Comparison of ENCODE assay signal across 21 cellular contexts in the genomic region with DNA sequence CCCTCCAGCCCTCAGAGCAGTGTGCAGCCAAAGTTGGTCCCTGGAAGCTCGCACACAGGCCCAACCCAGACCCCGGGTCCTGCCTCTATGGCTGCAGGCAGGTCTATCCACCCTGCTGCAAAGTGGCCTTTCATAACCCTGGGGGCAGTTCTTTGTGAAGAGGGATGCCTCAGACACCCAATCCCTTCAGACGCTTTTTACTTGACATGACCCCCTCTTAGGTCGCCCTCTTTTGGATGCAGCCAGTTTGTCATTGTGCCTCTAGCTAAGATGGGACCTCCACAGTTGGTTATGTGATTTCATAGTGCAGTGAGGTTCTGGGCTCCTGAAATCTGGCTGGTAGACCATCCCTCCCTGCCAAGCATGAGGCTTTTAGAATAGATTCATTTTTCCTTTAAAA. TPM values are rescaled to one million over a fixed set of nuclear protein-coding genes. Genes with fewer than 3 reads are reported as not detected.
"Had no signal": no experiment of that assay in that cellular context is flagged by ENCODE, and none has a peak within 500 bp of the region (broad histone marks: within the 10 kb centered on the region; RNA-seq: fewer than 3 reads in every experiment).

No MANE protein-coding gene starts in this region.

- ATAC-seq: effector memory CD8-positive, alpha-beta T cell; left lung; psoas muscle; right cardiac atrium; stimulated activated naive CD8-positive, alpha-beta T cell treated with anti-CD3 and anti-CD28 coated beads, Interleukin-15, Interleukin-2, amounts not matched to agents 100 U/mL and 50 U/mL, for 24 hours; T-cell had no signal

- H3K27me3 Mint-ChIP-seq: activated CD4-positive, alpha-beta T cell treated with anti-CD3 and anti-CD28 coated beads, Interleukin-2, amount 10 ng/mL, durations not matched to agents 7 days and 5 days; dendritic cell treated with granulocyte-macrophage colony-stimulating factor and Interleukin-4, amounts not matched to agents 40 ng/mL and 50 ng/mL, for 4 days; effector memory CD8-positive, alpha-beta T cell had no signal

- H3K4me3 Mint-ChIP-seq: activated CD4-positive, alpha-beta T cell treated with anti-CD3 and anti-CD28 coated beads, Interleukin-2, amount 10 ng/mL, durations not matched to agents 7 days and 5 days; activated naive CD8-positive, alpha-beta T cell treated with anti-CD3 and anti-CD28 coated beads for 36 hours; dendritic cell treated with granulocyte-macrophage colony-stimulating factor and Interleukin-4, amounts not matched to agents 40 ng/mL and 50 ng/mL, for 4 days; neural progenitor cell; T-cell had no signal

- H3K4me3 ChIP-seq: left lung, neural progenitor cell, psoas muscle, tibial nerve had no signal

- H3K27ac Mint-ChIP-seq: activated CD4-positive, alpha-beta T cell treated with anti-CD3 and anti-CD28 coated beads, Interleukin-2, amount 10 ng/mL, durations not matched to agents 7 days and 5 days; activated naive CD8-positive, alpha-beta T cell treated with anti-CD3 and anti-CD28 coated beads for 36 hours; dendritic cell treated with granulocyte-macrophage colony-stimulating factor and Interleukin-4, amounts not matched to agents 40 ng/mL and 50 ng/mL, for 4 days; effector memory CD8-positive, alpha-beta T cell; neural progenitor cell; T-cell had no signal

- DNase-seq: activated CD4-positive, alpha-beta T cell treated with anti-CD3 and anti-CD28 coated beads, Interleukin-2, amount 10 ng/mL, durations not matched to agents 7 days and 5 days; activated CD4-positive, CD25-positive, alpha-beta regulatory T cell; activated CD8-positive, alpha-beta memory T cell treated with anti-CD3 and anti-CD28 coated beads, Interleukin-2, amount 50 U/mL, for 4 hours; activated gamma-delta T cell treated with Interleukin-2 at 50 U/mL for 16 hours; activated naive CD8-positive, alpha-beta T cell treated with anti-CD3 and anti-CD28 coated beads for 36 hours; activated T-cell treated with anti-CD3 and anti-CD28 coated beads, Interleukin-2, amount 50 U/mL, for 48 hours; amniotic stem cell; effector memory CD8-positive, alpha-beta T cell; foreskin fibroblast; left lung; mammary epithelial cell; psoas muscle; right cardiac atrium; stimulated activated naive CD8-positive, alpha-beta T cell treated with anti-CD3 and anti-CD28 coated beads, Interleukin-15, Interleukin-2, amounts not matched to agents 100 U/mL and 50 U/mL, for 24 hours; substantia nigra; T-cell had no signal

- H3K27ac ChIP-seq: left lung, neural progenitor cell, psoas muscle, tibial nerve had no signal

- H3K36me3 Mint-ChIP-seq: activated naive CD8-positive, alpha-beta T cell treated with anti-CD3 and anti-CD28 coated beads for 36 hours; neural progenitor cell; T-cell had no signal

- H3K9me3 Mint-ChIP-seq: activated CD4-positive, alpha-beta T cell treated with anti-CD3 and anti-CD28 coated beads, Interleukin-2, amount 10 ng/mL, durations not matched to agents 7 days and 5 days; activated naive CD8-positive, alpha-beta T cell treated with anti-CD3 and anti-CD28 coated beads for 36 hours; dendritic cell treated with granulocyte-macrophage colony-stimulating factor and Interleukin-4, amounts not matched to agents 40 ng/mL and 50 ng/mL, for 4 days; effector memory CD8-positive, alpha-beta T cell; neural progenitor cell; T-cell had no signal

- H3K4me1 ChIP-seq: psoas muscle, tibial nerve had no signal

- H3K9me3 ChIP-seq: left lung, psoas muscle, tibial nerve had no signal

- H3K36me3 ChIP-seq: left lung, neural progenitor cell, tibial nerve had no signal

- H3K27me3 ChIP-seq: left lung, neural progenitor cell, tibial nerve had no signal

RNA-seq across cellular contexts. Expression of gene SMKR1, which starts 27.3 kb away (rescaled TPM):
- total RNA-seq: osteocyte, right cardiac atrium, skeletal muscle tissue had no signal
